Comparison of ENCODE assay signal across 27 cellular contexts in genomic region chr18:34491719-34492118, GRCh38.
"Had no signal": no experiment of that assay in that cellular context is flagged by ENCODE, and none has a peak within 500 bp of the region (broad histone marks: within the 10 kb centered on the region; RNA-seq: fewer than 3 reads in every experiment).

No MANE protein-coding gene starts in this region.

- H3K27ac Mint-ChIP-seq: activated CD8-positive, alpha-beta T cell treated with anti-CD3 and anti-CD28 coated beads for 36 hours; activated T-helper 17 cell treated with anti-CD3 and anti-CD28 coated beads, Interleukin-2, amount 50 U/mL, for 72 hours; dendritic cell treated with granulocyte-macrophage colony-stimulating factor and Interleukin-4, amounts not matched to agents 40 ng/mL and 50 ng/mL, for 4 days; stimulated activated effector memory CD8-positive, alpha-beta T cell treated with anti-CD3 and anti-CD28 coated beads, Interleukin-12 subunit alpha, Interleukin-12 subunit beta, amount 100 ng/mL, for 72 hours; stimulated activated naive CD8-positive, alpha-beta T cell treated with anti-CD3 and anti-CD28 coated beads, Interleukin-15, Interleukin-2, amounts not matched to agents 100 ng/mL and 50 ng/mL, for 24 hours; type B pancreatic cell had no signal

- H3K4me3 ChIP-seq: gastrocnemius medialis, pancreas, psoas muscle, sigmoid colon, thoracic aorta, uterus had no signal

- H3K36me3 Mint-ChIP-seq: stimulated activated effector memory CD8-positive, alpha-beta T cell treated with anti-CD3 and anti-CD28 coated beads, Interleukin-12 subunit alpha, Interleukin-12 subunit beta, amount 100 ng/mL, for 72 hours; type B pancreatic cell had no signal

- H3K4me3 Mint-ChIP-seq: activated CD8-positive, alpha-beta T cell treated with anti-CD3 and anti-CD28 coated beads for 36 hours; activated T-cell treated with anti-CD3 and anti-CD28 coated beads, Interleukin-2, amount 50 U/mL, for 4 hours; activated T-helper 17 cell treated with anti-CD3 and anti-CD28 coated beads, Interleukin-2, amount 50 U/mL, for 72 hours; central memory CD8-positive, alpha-beta T cell; dendritic cell treated with granulocyte-macrophage colony-stimulating factor and Interleukin-4, amounts not matched to agents 40 ng/mL and 50 ng/mL, for 4 days; naive B cell; neural crest cell; stimulated activated effector memory CD8-positive, alpha-beta T cell treated with anti-CD3 and anti-CD28 coated beads, Interleukin-12 subunit alpha, Interleukin-12 subunit beta, amount 100 ng/mL, for 72 hours; stimulated activated naive CD8-positive, alpha-beta T cell treated with anti-CD3 and anti-CD28 coated beads, Interleukin-15, Interleukin-2, amounts not matched to agents 100 ng/mL and 50 ng/mL, for 24 hours; type B pancreatic cell had no signal

- H3K4me1 Mint-ChIP-seq: activated T-helper 17 cell treated with anti-CD3 and anti-CD28 coated beads, Interleukin-2, amount 50 U/mL, for 72 hours; central memory CD8-positive, alpha-beta T cell; stimulated activated effector memory CD8-positive, alpha-beta T cell treated with anti-CD3 and anti-CD28 coated beads, Interleukin-12 subunit alpha, Interleukin-12 subunit beta, amount 100 ng/mL, for 72 hours had no signal

- H3K36me3 ChIP-seq: gastrocnemius medialis, pancreas, sigmoid colon, thoracic aorta, uterus had no signal

- H3K4me1 ChIP-seq: uterus had no signal

- H3K27ac ChIP-seq: gastrocnemius medialis, pancreas, psoas muscle, sigmoid colon, thoracic aorta, uterus had no signal

- DNase-seq: activated CD4-positive, alpha-beta T cell treated with anti-CD3 and anti-CD28 coated beads for 1 hour; activated CD4-positive, alpha-beta T cell treated with anti-CD3 and anti-CD28 coated beads, Interleukin-2, amount 50 U/mL, for 1 hour; activated CD8-positive, alpha-beta T cell treated with anti-CD3 and anti-CD28 coated beads for 36 hours; activated gamma-delta T cell treated with Interleukin-2 at 50 U/mL for 16 hours; activated naive CD4-positive, alpha-beta T cell treated with anti-CD3 and anti-CD28 coated beads, Interleukin-2, amount 50 U/mL, for 16 hours; activated T-cell treated with anti-CD3 and anti-CD28 coated beads, Interleukin-2, amount 50 U/mL, for 4 hours; amniotic stem cell; effector CD4-positive, alpha-beta T cell; gastrocnemius medialis; glutamatergic neuron; left ventricle myocardium superior; naive B cell; nucleus accumbens; pancreas; psoas muscle; sigmoid colon; small intestine; stimulated activated CD4-positive, alpha-beta T cell treated with anti-CD3 and anti-CD28 coated beads, Interleukin-4, amount 100 ng/mL, for 24 hours; uterus had no signal

- H3K9me3 ChIP-seq: gastrocnemius medialis, pancreas, psoas muscle, sigmoid colon, thoracic aorta, uterus had no signal

- ATAC-seq: activated CD8-positive, alpha-beta T cell treated with anti-CD3 and anti-CD28 coated beads for 36 hours; activated T-cell treated with anti-CD3 and anti-CD28 coated beads, Interleukin-2, amount 50 U/mL, for 4 hours; activated T-helper 17 cell treated with anti-CD3 and anti-CD28 coated beads, Interleukin-2, amount 50 U/mL, for 72 hours; gastrocnemius medialis; left ventricle myocardium superior; pancreas; psoas muscle; stimulated activated effector memory CD8-positive, alpha-beta T cell treated with anti-CD3 and anti-CD28 coated beads, Interleukin-12 subunit alpha, Interleukin-12 subunit beta, amount 100 ng/mL, for 72 hours had no signal

- H3K9me3 Mint-ChIP-seq: activated T-cell treated with anti-CD3 and anti-CD28 coated beads, Interleukin-2, amount 50 U/mL, for 4 hours; activated T-helper 17 cell treated with anti-CD3 and anti-CD28 coated beads, Interleukin-2, amount 50 U/mL, for 72 hours; dendritic cell treated with granulocyte-macrophage colony-stimulating factor and Interleukin-4, amounts not matched to agents 40 ng/mL and 50 ng/mL, for 4 days; neural crest cell; stimulated activated naive CD8-positive, alpha-beta T cell treated with anti-CD3 and anti-CD28 coated beads, Interleukin-15, Interleukin-2, amounts not matched to agents 100 ng/mL and 50 ng/mL, for 24 hours; type B pancreatic cell had no signal
